Comparison of ENCODE assay signal across 11 cellular contexts in the genomic region with DNA sequence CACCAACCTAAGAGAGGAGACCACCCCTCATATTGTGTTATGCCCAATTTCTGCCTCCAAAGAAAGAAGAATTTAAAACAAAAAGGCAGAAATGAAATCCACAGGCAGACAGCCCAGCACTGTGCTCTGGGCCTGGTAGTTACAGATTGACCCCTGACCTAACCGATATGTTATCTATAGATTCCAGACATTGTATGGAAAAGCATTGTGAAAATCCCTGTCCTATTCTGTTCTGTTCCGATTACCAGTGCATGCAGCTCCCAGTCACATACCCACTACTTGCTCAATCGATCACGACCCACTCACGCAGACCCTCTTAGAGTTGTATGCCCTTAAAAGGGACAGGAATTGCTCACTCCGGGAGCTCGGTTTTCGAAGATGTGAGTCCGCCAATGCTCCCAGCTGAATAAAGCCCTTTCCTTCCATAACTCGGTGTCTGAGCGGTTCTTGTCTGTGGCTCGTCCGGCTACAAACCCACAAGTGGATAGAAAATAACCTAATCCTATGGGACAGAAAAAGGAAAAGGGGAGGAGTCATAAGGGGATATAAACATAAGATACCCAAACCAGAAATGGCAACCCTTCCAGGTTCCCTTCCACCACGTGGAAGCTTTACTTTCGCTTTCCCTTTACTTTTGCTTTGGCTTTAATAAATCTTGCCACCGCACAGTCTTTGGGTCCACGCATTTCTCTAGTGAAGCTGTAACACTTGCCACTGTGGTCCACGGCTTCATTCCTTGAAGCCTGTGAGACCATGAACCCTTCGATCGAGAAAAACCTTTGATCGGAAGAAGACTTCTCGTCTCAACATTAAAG. TPM values are rescaled to one million over a fixed set of nuclear protein-coding genes. Genes with fewer than 3 reads are reported as not detected.
A peak's percentile ranks its signal among the peaks of the same experiment; 100 is the strongest.
DNase-seq lines count a peak whose midpoint lies in the region; ATAC-seq and TF ChIP-seq lines count a peak whose summit lies in the region.
"Had no signal": no experiment of that assay in that cellular context is flagged by ENCODE, and none has a peak within 500 bp of the region (broad histone marks: within the 10 kb centered on the region; RNA-seq: fewer than 3 reads in every experiment).

No MANE protein-coding gene starts in this region.

- peak overlapping the region; percentile 28 for H3K4me3 Mint-ChIP-seq in CD4-positive, alpha-beta T cell
- H3K4me3 Mint-ChIP-seq in central memory CD8-positive, alpha-beta T cell = no peak overlapping the region

- no peaks in the 10 kb centered on the region for H3K9me3 ChIP-seq in CD4-positive, alpha-beta T cell (ENCODE audit: control insufficient read depth, low read length)
- H3K9me3 ChIP-seq in vagina (no peaks in the 10 kb centered on the region), left ventricle myocardium inferior (replicated peaks) (no peaks in the 10 kb centered on the region)
- H3K9me3 ChIP-seq: adrenal gland had no signal

- no peak overlapping the region for H3K27ac ChIP-seq in CD4-positive, alpha-beta T cell (ENCODE audit: low read depth, low read length)
- H3K27ac ChIP-seq in vagina (no peak overlapping the region), left ventricle myocardium inferior (replicated peaks) (no peak overlapping the region)
- H3K27ac ChIP-seq: adrenal gland had no signal

- peaks cover 9% of the 10 kb centered on the region for H3K27me3 Mint-ChIP-seq in CD4-positive, alpha-beta T cell
- no peaks in the 10 kb centered on the region for H3K27me3 Mint-ChIP-seq in central memory CD8-positive, alpha-beta T cell

- no peak for DNase-seq in CD4-positive, alpha-beta T cell
- DNase-seq in central memory CD8-positive, alpha-beta T cell (ENCODE audit: low spot score in 2 of 2) = no peak
- DNase-seq in vagina (ENCODE audit: extremely low spot score in 2 of 2) (no peak), left ventricle myocardium inferior (no peak), AML-193 (lab: John Stamatoyannopoulos, UW) (no peak), dermis blood vessel endothelial cell (no peak)
- DNase-seq: NCI-H748 treated with DMSO at 0.1 percent for 48 hours had no signal

- CTCF ChIA-PET in CD4-positive, alpha-beta T cell (lab: Charles Lee) = no interaction called here

- peaks cover 14% of the 10 kb centered on the region for H3K4me1 ChIP-seq in vagina
- H3K4me1 ChIP-seq in left ventricle myocardium inferior = peaks cover 22% of the 10 kb centered on the region

- no peak for TF ChIP-seq POLR2A in vagina (IDR thresholded peaks at IDR 0.05)

- peaks cover 24% of the 10 kb centered on the region for H3K4me1 Mint-ChIP-seq in CD4-positive, alpha-beta T cell (ENCODE audit: low read depth)
- peaks cover 24% of the 10 kb centered on the region for H3K4me1 Mint-ChIP-seq in central memory CD8-positive, alpha-beta T cell

- intact Hi-C loops in CD4-positive, alpha-beta T cell (cut with DNase I, micrococcal nuclease) = no loop called here
- intact Hi-C loops in vagina (cut with DNase I) (no loop called here), left ventricle myocardium inferior (cut with micrococcal nuclease) (no loop called here)

- no peaks in the 10 kb centered on the region for H3K36me3 ChIP-seq in vagina
- H3K36me3 ChIP-seq in left ventricle myocardium inferior = no peaks in the 10 kb centered on the region
- H3K36me3 ChIP-seq: adrenal gland had no signal

- POLR2A ChIA-PET in CD4-positive, alpha-beta T cell (lab: Charles Lee) = interaction anchor here (1.1 kb wide), 1 partner anchor 12 kb away, joined by 3 read pairs; no protein-coding TSS in a partner anchor

- no peak for TF ChIP-seq CTCF in CD4-positive, alpha-beta T cell (IDR thresholded peaks at IDR 0.05)
- no peak for TF ChIP-seq CTCF in vagina (IDR thresholded peaks at IDR 0.05)
- TF ChIP-seq CTCF in left ventricle myocardium inferior (IDR thresholded peaks at IDR 0.05; ENCODE audit: borderline replicate concordance) = no peak

- H3K27ac Mint-ChIP-seq in CD4-positive, alpha-beta T cell = peak overlapping the region; percentile 18
- H3K27ac Mint-ChIP-seq in central memory CD8-positive, alpha-beta T cell (ENCODE audit: low read depth) = peak overlapping the region; percentile 30
- H3K27ac Mint-ChIP-seq: nephron had no signal

- H3K9me3 Mint-ChIP-seq in CD4-positive, alpha-beta T cell = no peaks in the 10 kb centered on the region
- no peaks in the 10 kb centered on the region for H3K9me3 Mint-ChIP-seq in central memory CD8-positive, alpha-beta T cell
- H3K9me3 Mint-ChIP-seq: nephron had no signal

- no peaks in the 10 kb centered on the region for H3K36me3 Mint-ChIP-seq in CD4-positive, alpha-beta T cell (ENCODE audit: low read depth)
- peaks cover 2% of the 10 kb centered on the region for H3K36me3 Mint-ChIP-seq in central memory CD8-positive, alpha-beta T cell (ENCODE audit: insufficient read depth)

- no peak for ATAC-seq in CD4-positive, alpha-beta T cell (ENCODE audit: poor library complexity)
- ATAC-seq in GM19351 (IDR thresholded peaks at IDR 0.05; ENCODE audit: unreplicated experiment) = peak; percentile 5
- ATAC-seq in HG03442 (IDR thresholded peaks at IDR 0.05; ENCODE audit: unreplicated experiment) = peak; percentile 4
- no peak for ATAC-seq in central memory CD8-positive, alpha-beta T cell (replicated peaks; ENCODE audit: extremely low read depth, poor library complexity, severe bottlenecking)

- no peaks in the 10 kb centered on the region for H3K27me3 ChIP-seq in CD4-positive, alpha-beta T cell (ENCODE audit: control insufficient read depth, insufficient read depth, low read length)
- H3K27me3 ChIP-seq in vagina = no peaks in the 10 kb centered on the region
- H3K27me3 ChIP-seq in left ventricle myocardium inferior (ENCODE audit: low read depth) = no peaks in the 10 kb centered on the region
- H3K27me3 ChIP-seq: adrenal gland had no signal

- H3K4me3 ChIP-seq in vagina = no peak overlapping the region
- no peak overlapping the region for H3K4me3 ChIP-seq in left ventricle myocardium inferior
- H3K4me3 ChIP-seq: adrenal gland had no signal

RNA-seq across cellular contexts. Expression of a gene that starts 1.7 kb away (rescaled TPM):
- total RNA-seq in CD4-positive, alpha-beta T cell = not detected
- total RNA-seq in vagina (4.2 TPM), left ventricle myocardium inferior (0.44 TPM), dermis blood vessel endothelial cell (0.14 and 0.34 TPM in 2 replicates)

RNA-seq across cellular contexts. Expression of a gene that starts 23.9 kb away (rescaled TPM):
- total RNA-seq in CD4-positive, alpha-beta T cell = 10 to 100 TPM; 24.6 to 26.3 TPM
- total RNA-seq in vagina (27.3 TPM), left ventricle myocardium inferior (165 TPM), dermis blood vessel endothelial cell (18.9 TPM in 2 replicates)

RNA-seq across cellular contexts. Expression of a gene that starts 40.7 kb away (rescaled TPM):
- 1 to 10 TPM; 2.6 to 3.5 TPM for total RNA-seq in CD4-positive, alpha-beta T cell
- total RNA-seq in vagina (3.4 TPM), left ventricle myocardium inferior (512 TPM), dermis blood vessel endothelial cell (0.33 and 1.7 TPM in 2 replicates)

Comparison
In these comparisons a context has a peak if more than half of its experiments do, and no peak if none do; other contexts are left out.
1. ATAC-seq: peak in GM19351 (single experiment) and HG03442 (single experiment); none in CD4-positive, alpha-beta T cell (single experiment) and central memory CD8-positive, alpha-beta T cell (single experiment).
2. RNA of a gene that starts 40.7 kb away (total RNA-seq): 512 TPM in left ventricle myocardium inferior (single experiment); 2.6 to 3.5 TPM in CD4-positive, alpha-beta T cell, 3.4 TPM in vagina (single experiment) and 0.33 to 1.7 TPM in dermis blood vessel endothelial cell; every median in the first group is over 100 times any median in the second.